ENCODE assay signal across 17 cellular contexts in the genomic region with DNA sequence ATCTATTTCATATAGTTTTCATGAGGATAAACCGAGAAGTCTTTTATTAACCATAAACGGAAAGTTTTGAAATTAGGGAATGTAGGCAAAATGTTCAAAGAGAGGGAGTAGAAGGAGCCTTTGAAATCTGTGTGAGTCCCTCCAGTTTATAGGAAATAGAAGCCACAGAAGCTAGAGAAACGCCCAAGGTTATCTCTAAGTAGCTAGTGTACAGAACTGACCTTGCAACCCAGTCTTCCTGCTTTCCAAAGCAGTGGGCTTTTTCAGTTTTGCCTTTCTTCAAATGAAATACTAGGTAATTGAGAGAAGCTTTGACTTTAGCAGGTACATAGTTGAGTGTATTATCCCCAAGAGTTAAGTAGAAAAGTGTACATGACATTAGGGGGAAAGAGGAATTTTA. TPM values are rescaled to one million over a fixed set of nuclear protein-coding genes. Genes with fewer than 3 reads are reported as not detected.
DNase-seq lines count a peak whose midpoint lies in the region; FAIRE-seq and TF ChIP-seq lines count a peak whose summit lies in the region.
"Had no signal": no experiment of that assay in that cellular context is flagged by ENCODE, and none has a peak within 500 bp of the region (broad histone marks: within the 10 kb centered on the region; RNA-seq: fewer than 3 reads in every experiment).

No MANE protein-coding gene starts in this region.

- intact Hi-C loops in endothelial cell of umbilical vein (cut with micrococcal nuclease) = loop anchor here (2.0 kb wide), 1 partner anchor 35 kb away; no protein-coding TSS in a partner anchor
- intact Hi-C loops in esophagus squamous epithelium (cut with DNase I) = no loop called here

- no peaks in the 10 kb centered on the region for H4K20me1 ChIP-seq in endothelial cell of umbilical vein (replicated peaks; ENCODE audit: control insufficient read depth, extremely low read depth, insufficient read depth, low read length)

- WGBS in esophagus squamous epithelium, 2 donors = 79 to 83% methylated on average over 3 of the region's 3 CpGs

- TF ChIP-seq CTCF in endothelial cell of umbilical vein (IDR thresholded peaks at IDR 0.05; ENCODE audit: extremely low read depth in 1 of 2, insufficient read depth in 1 of 2, low read depth in 1 of 2, low read length in 2 of 2) (no peak), neural crest cell (conservative IDR thresholded peaks at IDR 0.05) (no peak), esophagus squamous epithelium (IDR thresholded peaks at IDR 0.05) (no peak)

- H3K36me3 ChIP-seq in endothelial cell of umbilical vein (ENCODE audit: control insufficient read depth in 2 of 2, extremely low read depth in 1 of 2, insufficient read depth in 2 of 2, low read length in 2 of 2) = no peaks in the 10 kb centered on the region
- no peaks in the 10 kb centered on the region for H3K36me3 ChIP-seq in esophagus squamous epithelium
- H3K36me3 ChIP-seq: upper lobe of left lung had no signal

- in situ Hi-C loops in SK-MEL-5 (cut with HindIII; ENCODE audit: low pct_unique_long_range_greater_than_20kb, low sequenced_read_pairs) = no loop called here

- no peaks in the 10 kb centered on the region for H3K9me1 ChIP-seq in endothelial cell of umbilical vein (replicated peaks; ENCODE audit: control insufficient read depth, extremely low read depth, insufficient read depth, low read length)

- H3K79me2 ChIP-seq in endothelial cell of umbilical vein (ENCODE audit: control insufficient read depth, insufficient read depth, low read length) = peaks cover 4% of the 10 kb centered on the region

- H3K36me3 Mint-ChIP-seq in activated naive CD4-positive, alpha-beta T cell treated with anti-CD3 and anti-CD28 coated beads, Interleukin-2, amount 50 U/mL, for 24 hours = peaks cover 11% of the 10 kb centered on the region
- H3K36me3 Mint-ChIP-seq in neural crest cell (ENCODE audit: low read depth) = peaks cover 9% of the 10 kb centered on the region

- no peaks in the 10 kb centered on the region for H3K9me3 ChIP-seq in endothelial cell of umbilical vein (replicated peaks; ENCODE audit: control insufficient read depth, insufficient read depth, low read length)
- no peaks in the 10 kb centered on the region for H3K9me3 ChIP-seq in esophagus squamous epithelium
- H3K9me3 ChIP-seq: upper lobe of left lung had no signal

- H2AFZ ChIP-seq in endothelial cell of umbilical vein (ENCODE audit: low read depth, low read length) = no peak overlapping the region

- peak overlapping the region; percentile 32 for H3K27ac Mint-ChIP-seq in activated naive CD4-positive, alpha-beta T cell treated with anti-CD3 and anti-CD28 coated beads, Interleukin-2, amount 50 U/mL, for 24 hours
- peak overlapping the region; percentile 95 for H3K27ac Mint-ChIP-seq in neural crest cell (ENCODE audit: unreplicated experiment)
- H3K27ac Mint-ChIP-seq: CD4-positive, alpha-beta T cell had no signal

- no TSS peak for BruUV-seq in endothelial cell of umbilical vein (replicated peaks; lab: Mats Ljungman, UMichigan)

- no peak overlapping the region for H3K4me3 ChIP-seq in endothelial cell of umbilical vein (replicated peaks in 1 of 3; ENCODE audit: insufficient read depth in 1 of 3, low read depth in 1 of 3, low read length in 3 of 3)
- H3K4me3 ChIP-seq in esophagus squamous epithelium = no peak overlapping the region
- H3K4me3 ChIP-seq: upper lobe of left lung had no signal

- POLR2A ChIA-PET in endothelial cell of umbilical vein (lab: Charles Lee) = no interaction called here

- H3K27me3 ChIP-seq in endothelial cell of umbilical vein (ENCODE audit: control insufficient read depth in 2 of 2, insufficient read depth in 2 of 2, low read length in 2 of 2) (no peaks in the 10 kb centered on the region), esophagus squamous epithelium (no peaks in the 10 kb centered on the region)
- H3K27me3 ChIP-seq: upper lobe of left lung had no signal

- no peak for DNase-seq in activated naive CD4-positive, alpha-beta T cell treated with anti-CD3 and anti-CD28 coated beads, Interleukin-2, amount 50 U/mL, for 16 hours
- DNase-seq in SK-MEL-5 (ENCODE audit: low read depth, low spot score) (peak; percentile 7), endothelial cell of umbilical vein (ENCODE audit: low read depth, low spot score) (peak; percentile 68), neural crest cell (ENCODE audit: low read depth, low spot score) (no peak), NCI-H1436 treated with DMSO at 0.1 percent for 48 hours (lab: John Stamatoyannopoulos, UW) (no peak), kidney glomerular epithelial cell (lab: John Stamatoyannopoulos, UW) (no peak), esophagus squamous epithelium (lab: John Stamatoyannopoulos, UW) (no peak)
- DNase-seq: activated gamma-delta T cell treated with Interleukin-2 at 50 U/mL for 16 hours; CD4-positive, alpha-beta T cell; DMS79; HCEC 1CT; mammary epithelial cell; stimulated activated naive CD4-positive, alpha-beta T cell; upper lobe of left lung had no signal

- dilution Hi-C loops in endothelial cell of umbilical vein (cut with MboI; ENCODE audit: extremely low pct_ligation_motif_present, low sequenced_read_pairs) = no loop called here

- H3K4me2 ChIP-seq in endothelial cell of umbilical vein (ENCODE audit: insufficient read depth, low read length) = peak overlapping the region; percentile 70

- H3K4me3 Mint-ChIP-seq in activated naive CD4-positive, alpha-beta T cell treated with anti-CD3 and anti-CD28 coated beads, Interleukin-2, amount 50 U/mL, for 24 hours = peak overlapping the region; percentile 56
- peak overlapping the region; percentile 14 for H3K4me3 Mint-ChIP-seq in neural crest cell
- H3K4me3 Mint-ChIP-seq: CD4-positive, alpha-beta T cell; dendritic cell treated with granulocyte-macrophage colony-stimulating factor and Interleukin-4, amounts not matched to agents 40 ng/mL and 50 ng/mL, for 4 days had no signal

- H3K27ac ChIP-seq in endothelial cell of umbilical vein (ENCODE audit: insufficient read depth, low read depth, low read length) (no peak overlapping the region), esophagus squamous epithelium (no peak overlapping the region)
- H3K27ac ChIP-seq: RWPE1 had no signal

- no peaks in the 10 kb centered on the region for H3K27me3 Mint-ChIP-seq in activated naive CD4-positive, alpha-beta T cell treated with anti-CD3 and anti-CD28 coated beads, Interleukin-2, amount 50 U/mL, for 24 hours
- H3K27me3 Mint-ChIP-seq in neural crest cell (ENCODE audit: low read depth) = no peaks in the 10 kb centered on the region
- H3K27me3 Mint-ChIP-seq: CD4-positive, alpha-beta T cell; dendritic cell treated with granulocyte-macrophage colony-stimulating factor and Interleukin-4, amounts not matched to agents 40 ng/mL and 50 ng/mL, for 4 days had no signal

- peaks cover 88% of the 10 kb centered on the region for H3K4me1 Mint-ChIP-seq in activated naive CD4-positive, alpha-beta T cell treated with anti-CD3 and anti-CD28 coated beads, Interleukin-2, amount 50 U/mL, for 24 hours
- peaks cover 67% of the 10 kb centered on the region for H3K4me1 Mint-ChIP-seq in neural crest cell

- TF ChIP-seq POLR2A in endothelial cell of umbilical vein (IDR thresholded peaks at IDR 0.05; ENCODE audit: low read depth, low read length) = no peak
- no peak for TF ChIP-seq POLR2A in esophagus squamous epithelium (IDR thresholded peaks at IDR 0.05)

- peak; percentile 70 for FAIRE-seq in endothelial cell of umbilical vein (lab: Jason Lieb, UNC)

- peaks cover 21% of the 10 kb centered on the region for H3K4me1 ChIP-seq in endothelial cell of umbilical vein (ENCODE audit: control insufficient read depth, extremely low read depth, insufficient read depth, low read length)
- peaks cover 0 to 6% (median 3%) of the 10 kb centered on the region in 3 donors for H3K4me1 ChIP-seq in esophagus squamous epithelium

- CTCF ChIA-PET in endothelial cell of umbilical vein (lab: Charles Lee) = interaction anchor here (0.9 to 1.5 kb wide), 5 partner anchors 10 to 110 kb away, joined by 3 to 7 read pairs (median 4); no protein-coding TSS in a partner anchor

- H3K9me3 Mint-ChIP-seq in activated naive CD4-positive, alpha-beta T cell treated with anti-CD3 and anti-CD28 coated beads, Interleukin-2, amount 50 U/mL, for 24 hours = no peaks in the 10 kb centered on the region
- H3K9me3 Mint-ChIP-seq in neural crest cell = peaks cover 6% of the 10 kb centered on the region
- H3K9me3 Mint-ChIP-seq: CD4-positive, alpha-beta T cell; dendritic cell treated with granulocyte-macrophage colony-stimulating factor and Interleukin-4, amounts not matched to agents 40 ng/mL and 50 ng/mL, for 4 days had no signal

- H3K9ac ChIP-seq in endothelial cell of umbilical vein (replicated peaks; ENCODE audit: extremely low read depth, insufficient read depth, low read length) = no peak overlapping the region

TF ChIP-seq in endothelial cell of umbilical vein, 7 proteins besides CTCF, POLR2A, EP300 and RAD21:
- TF ChIP-seq FOS (IDR thresholded peaks at IDR 0.05; ENCODE audit: borderline replicate concordance, insufficient read depth, low read length) (peak; percentile 6), POLR2AphosphoS5 (IDR thresholded peaks at IDR 0.05; ENCODE audit: insufficient read depth, low read depth, low read length) (no peak), GATA2 (IDR thresholded peaks at IDR 0.05; ENCODE audit: insufficient read depth, insufficient read length, low read depth, low read length) (peak; percentile 58)

RNA-seq across cellular contexts. Expression of a gene that starts 39.4 kb away (rescaled TPM):
- 16.3 and 19.7 TPM in 2 replicates for total RNA-seq in SK-MEL-5 (2014; rRNA removed; shearing (Covaris generic))
- 14.3 and 16.1 TPM in 2 replicates for polyA plus RNA-seq in SK-MEL-5 (2015; cell fraction: cytosol; rRNA removed)
- polyA plus RNA-seq in SK-MEL-5 (2015; cell fraction: nucleus; rRNA removed) = 91.5 and 99.9 TPM in 2 replicates
- 21.2 and 23.6 TPM in 2 replicates for total RNA-seq in endothelial cell of umbilical vein
- polyA plus RNA-seq in endothelial cell of umbilical vein = 21.0 and 25.0 TPM in 2 replicates
- polyA plus RNA-seq in endothelial cell of umbilical vein (2011; cell fraction: cytosol; rRNA removed) = 10.8 and 11.2 TPM in 2 replicates
- 43.9 and 48.7 TPM in 2 replicates for polyA plus RNA-seq in endothelial cell of umbilical vein (2011; cell fraction: nucleus; rRNA removed)
- 9.6 and 13.1 TPM in 2 replicates for polyA plus RNA-seq in endothelial cell of umbilical vein (2012)
- polyA minus RNA-seq in endothelial cell of umbilical vein = 20.1 and 20.2 TPM in 2 replicates
- 7.6 TPM for polyA minus RNA-seq in endothelial cell of umbilical vein (2011; cell fraction: cytosol; rRNA and poly(A)+ RNA removed)
- polyA minus RNA-seq in endothelial cell of umbilical vein (2011; cell fraction: nucleus; rRNA and poly(A)+ RNA removed) = 34.5 and 40.2 TPM in 2 replicates
- total RNA-seq in neural crest cell = 30.5 and 31.5 TPM in 2 replicates
- total RNA-seq in esophagus squamous epithelium = 10 to 100 TPM in 2 of 4 donors, 1 to 10 TPM in 2; 3.4 to 13.4 (median 8.2) TPM

Comparison
In these comparisons a context has a peak if more than half of its experiments do, and no peak if none do; other contexts are left out.
1. DNase-seq: peak in SK-MEL-5 (single experiment) and endothelial cell of umbilical vein (single experiment); none in activated naive CD4-positive, alpha-beta T cell treated with anti-CD3 and anti-CD28 coated beads, Interleukin-2, amount 50 U/mL, for 16 hours (single experiment), neural crest cell (single experiment), NCI-H1436 treated with DMSO at 0.1 percent for 48 hours (single experiment), kidney glomerular epithelial cell (single experiment) and esophagus squamous epithelium (single experiment).